In genomic region chr3:11015369-11015768, GRCh38 we compare ENCODE assay signal across 9 cellular contexts. TPM values are rescaled to one million over a fixed set of nuclear protein-coding genes. Genes with fewer than 3 reads are reported as not detected.
"Had no signal": no experiment of that assay in that cellular context is flagged by ENCODE, and none has a peak within 500 bp of the region (broad histone marks: within the 10 kb centered on the region; RNA-seq: fewer than 3 reads in every experiment).

No MANE protein-coding gene starts in this region.

- H3K27ac ChIP-seq: HL-60, KMS-11 had no signal

- ATAC-seq: HepG2 had no signal

- DNase-seq: GOT3, H9, HCEC 1CT, KBM-7 had no signal

RNA-seq across cellular contexts. Expression of gene SLC6A1, which starts 22.8 kb away (rescaled TPM):
- total RNA-seq: H4, H9, HepG2, HT1080 had no signal
